In the genomic region with DNA sequence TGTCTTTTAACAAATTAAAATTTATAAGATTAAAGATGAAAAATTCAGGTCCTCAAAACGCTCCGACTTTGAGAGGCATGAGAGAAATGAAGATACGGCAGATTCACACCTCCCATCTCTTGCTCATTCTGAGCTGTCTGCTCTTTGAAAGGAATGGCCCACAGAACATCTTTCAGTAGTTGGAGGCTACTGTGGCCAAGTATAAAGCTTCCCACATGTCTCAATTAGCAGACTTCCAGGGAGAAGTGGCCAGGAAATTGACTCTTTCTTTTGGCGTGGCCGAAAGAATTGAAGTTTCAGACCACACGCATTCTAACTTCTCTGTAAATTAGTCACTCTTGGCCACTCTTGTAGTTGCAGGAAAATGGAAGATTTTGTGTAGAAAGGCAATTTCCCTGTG, we compare ENCODE assay signal across 14 cellular contexts.
DNase-seq lines count a peak whose midpoint lies in the region; ATAC-seq and TF ChIP-seq lines count a peak whose summit lies in the region.
"Had no signal": no experiment of that assay in that cellular context is flagged by ENCODE, and none has a peak within 500 bp of the region (broad histone marks: within the 10 kb centered on the region; RNA-seq: fewer than 3 reads in every experiment).

No MANE protein-coding gene starts in this region.

- ATAC-seq in HG03159 (IDR thresholded peaks at IDR 0.05; ENCODE audit: unreplicated experiment) = no peak
- no peak for ATAC-seq in HG03354 (IDR thresholded peaks at IDR 0.05; ENCODE audit: poor library complexity, severe bottlenecking, unreplicated experiment)

- H3K79me2 ChIP-seq in Karpas-422 (ENCODE audit: low read length) = peaks cover 59% of the 10 kb centered on the region
- peaks cover 10% of the 10 kb centered on the region for H3K79me2 ChIP-seq in osteoblast (ENCODE audit: insufficient read depth, low read length)

- intact Hi-C loops in dorsolateral prefrontal cortex (cut with DNase I) = loop anchor here in 1 of 2 donors (10.0 kb wide), 1 partner anchor 49 kb away; no protein-coding TSS in a partner anchor

- H4K20me1 ChIP-seq in Karpas-422 (ENCODE audit: insufficient read depth, low read depth, low read length) = no peaks in the 10 kb centered on the region
- no peaks in the 10 kb centered on the region for H4K20me1 ChIP-seq in osteoblast (ENCODE audit: insufficient read depth, low read length)

- TF ChIP-seq CTCF in dorsolateral prefrontal cortex (IDR thresholded peaks at IDR 0.05 in 54 of 56, conservative IDR thresholded peaks at IDR 0.05 in 2 of 56; ENCODE audit: low read depth in 1 of 56, partially characterized antibody in 56 of 56) (no peak), osteoblast (IDR thresholded peaks at IDR 0.05; ENCODE audit: extremely low read depth, low read depth, low read length) (no peak)

- H3K9me3 ChIP-seq in Karpas-422 (ENCODE audit: low read length) = no peaks in the 10 kb centered on the region
- no peaks in the 10 kb centered on the region for H3K9me3 ChIP-seq in osteoblast (ENCODE audit: low read depth, low read length)

- H3K36me3 ChIP-seq in Karpas-422 (ENCODE audit: insufficient read depth, low read length) = no peaks in the 10 kb centered on the region; the same call in 1 of the 2 replicates
- H3K36me3 ChIP-seq in osteoblast (ENCODE audit: insufficient read depth, low read length) = no peaks in the 10 kb centered on the region

- no peak overlapping the region for H3K4me2 ChIP-seq in Karpas-422 (ENCODE audit: low read depth, low read length, poor library complexity, severe bottlenecking)
- peak overlapping the region; percentile 29 for H3K4me2 ChIP-seq in osteoblast (ENCODE audit: insufficient read depth, low read length)

- peak; percentile 90 for DNase-seq in EH (ENCODE audit: low read depth)
- no peak for DNase-seq in Karpas-422
- DNase-seq in dorsolateral prefrontal cortex = no peak
- no peak for DNase-seq in osteoblast (ENCODE audit: insufficient read length, low spot score, missing footprints)
- DNase-seq in T-helper 1 cell = no peak
- DNase-seq: activated CD4-positive, alpha-beta T cell treated with anti-CD3 and anti-CD28 coated beads for 48 hours; CD4-positive, alpha-beta memory T cell; head of caudate nucleus; NCI-H2107; NCI-H69; stimulated activated CD4-positive, alpha-beta T cell treated with anti-CD3 and anti-CD28 coated beads, Interleukin-12 subunit alpha, Interleukin-12 subunit beta, amount 100 ng/mL, for 4 hours had no signal

- H3K4me1 ChIP-seq in Karpas-422 (ENCODE audit: low read length) = peaks cover 66% of the 10 kb centered on the region
- peaks cover 10% of the 10 kb centered on the region for H3K4me1 ChIP-seq in osteoblast (ENCODE audit: insufficient read depth, low read length)
- H3K4me1 ChIP-seq: parathyroid adenoma had no signal

- H3K27ac ChIP-seq in Karpas-422 (ENCODE audit: low read length) = peak overlapping the region; percentile 60
- peak overlapping the region in 43 of 59 donors; percentile 1 to 90 (median 48) for H3K27ac ChIP-seq in dorsolateral prefrontal cortex
- H3K27ac ChIP-seq in osteoblast (ENCODE audit: low read depth, low read length) = peak overlapping the region; percentile 45
- H3K27ac ChIP-seq: parathyroid adenoma had no signal

- H3K9ac ChIP-seq in Karpas-422 (ENCODE audit: low read length) = no peak overlapping the region
- H3K9ac ChIP-seq: parathyroid adenoma had no signal

- no peak overlapping the region for H3K4me3 ChIP-seq in Karpas-422 (ENCODE audit: low read length)
- H3K4me3 ChIP-seq in dorsolateral prefrontal cortex = no peak overlapping the region
- H3K4me3 ChIP-seq in osteoblast (ENCODE audit: insufficient read depth, low read length) = no peak overlapping the region

- H2AFZ ChIP-seq in Karpas-422 (ENCODE audit: low read length) (no peak overlapping the region), osteoblast (ENCODE audit: low read length) (no peak overlapping the region)
- H2AFZ ChIP-seq: parathyroid adenoma had no signal

- no peaks in the 10 kb centered on the region for H3K9me2 ChIP-seq in Karpas-422 (replicated peaks; ENCODE audit: insufficient read depth, low read length)

- no peaks in the 10 kb centered on the region for H3K27me3 ChIP-seq in Karpas-422 (ENCODE audit: low read length)
- no peaks in the 10 kb centered on the region for H3K27me3 ChIP-seq in dorsolateral prefrontal cortex
- H3K27me3 ChIP-seq in osteoblast (ENCODE audit: insufficient read depth, low read length) = no peaks in the 10 kb centered on the region
